Comparison of ENCODE assay signal across 8 cellular contexts in the genomic region with DNA sequence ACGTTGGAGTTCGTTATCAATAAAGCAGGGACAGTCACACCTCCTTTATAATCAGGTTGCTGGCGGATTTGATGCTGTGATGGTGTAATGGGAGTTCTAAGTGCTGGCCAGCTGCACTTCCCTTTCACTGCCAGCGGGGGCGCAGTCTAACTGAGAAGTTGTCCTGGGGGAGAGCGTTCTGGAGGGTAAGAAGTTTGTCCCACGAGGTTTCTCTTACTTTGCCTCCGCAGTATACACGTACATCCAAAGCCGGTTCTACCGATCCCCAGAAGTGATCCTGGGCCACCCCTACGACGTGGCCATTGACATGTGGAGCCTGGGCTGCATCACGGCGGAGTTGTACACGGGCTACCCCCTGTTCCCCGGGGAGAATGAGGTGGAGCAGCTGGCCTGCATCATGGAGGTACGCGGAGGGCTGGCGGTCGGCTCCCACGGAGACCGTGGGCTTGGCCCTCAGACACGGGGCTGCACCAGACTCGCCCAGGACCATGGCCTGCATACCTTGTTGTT. TPM values are rescaled to one million over a fixed set of nuclear protein-coding genes. Genes with fewer than 3 reads are reported as not detected.
DNase-seq lines count a peak whose midpoint lies in the region; ATAC-seq and TF ChIP-seq lines count a peak whose summit lies in the region.

No MANE protein-coding gene starts in this region.

- H3K27me3 ChIP-seq in BJ (ENCODE audit: control insufficient read depth, insufficient read depth, low read length) = no peaks in the 10 kb centered on the region; the same call in 1 of the 2 replicates

- peaks cover 19% of the 10 kb centered on the region for H3K27me3 Mint-ChIP-seq in activated CD4-positive, alpha-beta T cell treated with anti-CD3 and anti-CD28 coated beads, Interleukin-2, amount 10 ng/mL, durations not matched to agents 24 days and 14 days

- H3K27ac Mint-ChIP-seq in activated CD4-positive, alpha-beta T cell treated with anti-CD3 and anti-CD28 coated beads, Interleukin-2, amount 10 ng/mL, durations not matched to agents 24 days and 14 days = peak overlapping the region; percentile 91

- peak overlapping the region; percentile 91 for H3K4me3 Mint-ChIP-seq in activated CD4-positive, alpha-beta T cell treated with anti-CD3 and anti-CD28 coated beads, Interleukin-2, amount 10 ng/mL, durations not matched to agents 24 days and 14 days

- H3K36me3 ChIP-seq in BJ (ENCODE audit: control insufficient read depth, insufficient read depth, low read length) = no peaks in the 10 kb centered on the region

- H3K4me1 Mint-ChIP-seq in activated CD4-positive, alpha-beta T cell treated with anti-CD3 and anti-CD28 coated beads, Interleukin-2, amount 10 ng/mL, durations not matched to agents 24 days and 14 days = peaks cover 7% of the 10 kb centered on the region

- CTCF ChIA-PET in BJ (lab: Yijun Ruan, JAX) = interaction anchor here (0.6 to 3.0 kb wide), 15 partner anchors 10 to 542 kb away, joined by 3 to 26 read pairs (median 4); a partner anchor contains a TSS

- POLR2A ChIA-PET in BJ (lab: Charles Lee) = no interaction called here

- DNase-seq in BJ (ENCODE audit: low read depth) (peak; percentile 44), NCI-H510A (lab: John Stamatoyannopoulos, UW) (peak; percentile 55), dedifferentiated amniotic fluid mesenchymal stem cell (ENCODE audit: extremely low spot score) (peak; percentile 91), left lobe of liver (ENCODE audit: low spot score) (peak; percentile 81)
- DNase-seq in activated CD4-positive, alpha-beta T cell treated with anti-CD3 and anti-CD28 coated beads, Interleukin-2, amount 10 ng/mL, durations not matched to agents 24 days and 14 days = peak; percentile 94
- DNase-seq in stimulated activated CD4-positive, alpha-beta T cell treated with anti-CD3 and anti-CD28 coated beads, Interleukin-2, amount 100 ng/mL, for 4 hours (ENCODE audit: low read depth) = peak; percentile 65

- TF ChIP-seq CTCF in BJ (IDR thresholded peaks at IDR 0.05; ENCODE audit: insufficient read depth, low read depth, low read length) = peak; percentile 99

- no peaks in the 10 kb centered on the region for H3K36me3 Mint-ChIP-seq in activated CD4-positive, alpha-beta T cell treated with anti-CD3 and anti-CD28 coated beads, Interleukin-2, amount 10 ng/mL, durations not matched to agents 24 days and 14 days (ENCODE audit: low read depth)

- intact Hi-C loops in activated CD4-positive, alpha-beta T cell treated with anti-CD3 and anti-CD28 coated beads, Interleukin-2, amount 10 ng/mL, durations not matched to agents 24 days and 14 days (cut with micrococcal nuclease) = loop anchor here (1.0 to 10.0 kb wide), 2 partner anchors 44 to 150 kb away; no protein-coding TSS in a partner anchor

- no peaks in the 10 kb centered on the region for H3K9me3 Mint-ChIP-seq in activated CD4-positive, alpha-beta T cell treated with anti-CD3 and anti-CD28 coated beads, Interleukin-2, amount 10 ng/mL, durations not matched to agents 24 days and 14 days

- peak overlapping the region; percentile 82 for H3K4me3 ChIP-seq in BJ (ENCODE audit: low read depth, low read length)

- ATAC-seq in GM19025 (IDR thresholded peaks at IDR 0.05; ENCODE audit: low read depth, unreplicated experiment) = peak; percentile 88
- peak; percentile 92 for ATAC-seq in HG03342 (IDR thresholded peaks at IDR 0.05; ENCODE audit: unreplicated experiment)
- peak; percentile 100 for ATAC-seq in left lobe of liver

RNA-seq across cellular contexts. Expression of a gene that starts 42.7 kb away (rescaled TPM):
- polyA plus RNA-seq in BJ (2011; rRNA removed) = 77.5 and 114 TPM in 2 replicates
- polyA minus RNA-seq in BJ (2011; rRNA and poly(A)+ RNA removed) = 30.7 and 42.3 TPM in 2 replicates
- 26.6 and 29.9 TPM in 2 replicates for total RNA-seq in activated CD4-positive, alpha-beta T cell treated with anti-CD3 and anti-CD28 coated beads, Interleukin-2, amount 10 ng/mL, durations not matched to agents 24 days and 14 days
- 8.7 TPM for total RNA-seq in left lobe of liver

RNA-seq across cellular contexts. Expression of a gene that starts 44.1 kb away (rescaled TPM):
- polyA plus RNA-seq in BJ (2011; rRNA removed) = 0.98 and 1.1 TPM in 2 replicates
- 0.15 and 0.57 TPM in 2 replicates for polyA minus RNA-seq in BJ (2011; rRNA and poly(A)+ RNA removed)
- 0.42 and 1.1 TPM in 2 replicates for total RNA-seq in activated CD4-positive, alpha-beta T cell treated with anti-CD3 and anti-CD28 coated beads, Interleukin-2, amount 10 ng/mL, durations not matched to agents 24 days and 14 days
- 1.6 TPM for total RNA-seq in left lobe of liver

RNA-seq across cellular contexts. Expression of a gene that starts 44.2 kb away (rescaled TPM):
- 76.1 and 111 TPM in 2 replicates for polyA plus RNA-seq in BJ (2011; rRNA removed)
- polyA minus RNA-seq in BJ (2011; rRNA and poly(A)+ RNA removed) = 109 and 175 TPM in 2 replicates
- 130 and 139 TPM in 2 replicates for total RNA-seq in activated CD4-positive, alpha-beta T cell treated with anti-CD3 and anti-CD28 coated beads, Interleukin-2, amount 10 ng/mL, durations not matched to agents 24 days and 14 days
- total RNA-seq in left lobe of liver = 73.5 TPM

Comparison
In these comparisons a context has a peak if more than half of its experiments do, and no peak if none do; other contexts are left out.
1. Peak in every context shown above with its lines: DNase-seq, ATAC-seq and H3K4me3 ChIP-seq.
2. DNase-seq: peak in every context shown above with its lines; median percentile 94 in activated CD4-positive, alpha-beta T cell treated with anti-CD3 and anti-CD28 coated beads, Interleukin-2, amount 10 ng/mL, durations not matched to agents 24 days and 14 days; 91 in dedifferentiated amniotic fluid mesenchymal stem cell; 81 in left lobe of liver; 65 in stimulated activated CD4-positive, alpha-beta T cell treated with anti-CD3 and anti-CD28 coated beads, Interleukin-2, amount 100 ng/mL, for 4 hours; 55 in NCI-H510A; 44 in BJ.